ENCODE assay signal across 1 cellular context in the genomic region with DNA sequence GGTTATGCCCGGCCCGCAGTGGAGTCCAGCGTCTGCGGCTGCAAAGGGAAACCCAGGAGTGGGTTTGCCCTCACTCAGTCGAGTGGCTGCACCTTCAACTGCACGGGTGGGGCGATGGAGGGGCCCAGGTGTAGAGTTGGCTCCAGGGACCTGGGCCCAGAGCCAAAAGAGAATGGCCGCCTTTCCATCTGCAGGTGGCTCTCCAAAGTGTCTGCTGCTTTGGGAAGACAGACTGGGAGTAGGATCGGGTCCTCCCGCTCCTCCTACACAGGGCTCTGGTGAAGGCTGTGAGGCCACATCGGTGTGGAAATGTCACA.
A peak's percentile ranks its signal among the peaks of the same experiment; 100 is the strongest.
TF ChIP-seq lines count a peak whose summit lies in the region.

No MANE protein-coding gene starts in this region.

TF ChIP-seq in HepG2, 621 proteins besides CTCF, POLR2A, EP300 and RAD21:
- TF ChIP-seq, protein P1, sequence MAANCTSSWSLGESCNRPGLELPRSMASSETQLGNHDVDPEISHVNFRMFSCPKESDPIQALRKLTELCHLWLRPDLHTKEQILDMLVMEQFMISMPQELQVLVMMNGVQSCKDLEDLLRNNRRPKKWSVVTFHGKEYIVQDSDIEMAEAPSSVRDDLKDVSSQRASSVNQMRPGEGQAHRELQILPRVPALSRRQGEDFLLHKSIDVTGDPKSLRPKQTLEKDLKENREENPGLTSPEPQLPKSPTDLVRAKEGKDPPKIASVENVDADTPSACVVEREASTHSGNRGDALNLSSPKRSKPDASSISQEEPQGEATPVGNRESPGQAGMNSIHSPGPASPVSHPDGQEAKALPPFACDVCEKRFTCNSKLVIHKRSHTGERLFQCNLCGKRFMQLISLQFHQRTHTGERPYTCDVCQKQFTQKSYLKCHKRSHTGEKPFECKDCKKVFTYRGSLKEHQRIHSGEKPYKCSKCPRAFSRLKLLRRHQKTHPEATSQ (CRISPR knock-in tag; IDR thresholded peaks at IDR 0.05; ENCODE audit: borderline replicate concordance), result no peak
- no peak for TF ChIP-seq SP140L (CRISPR knock-in tag; IDR thresholded peaks at IDR 0.05; ENCODE audit: borderline replicate concordance)
- 0 out of 2 replicates have a peak, but pooled peaks have one; percentile 68 for TF ChIP-seq NFIB (CRISPR knock-in tag; IDR thresholded peaks at IDR 0.05; ENCODE audit: borderline replicate concordance)
- TF ChIP-seq ZMAT3 (CRISPR knock-in tag; conservative IDR thresholded peaks at IDR 0.05), result no peak
- no peak for TF ChIP-seq SMAD1 (CRISPR knock-in tag; IDR thresholded peaks at IDR 0.05; ENCODE audit: borderline replicate concordance, low read depth)
- TF ChIP-seq SRY (CRISPR knock-in tag; IDR thresholded peaks at IDR 0.05), result peak; percentile 40; the same call in 1 of the 2 replicates
- no peak for TF ChIP-seq SNRNP70 (IDR thresholded peaks at IDR 0.05; ENCODE audit: low read depth, low read length)
- TF ChIP-seq ZNF776 (CRISPR knock-in tag; IDR thresholded peaks at IDR 0.05), result no peak
- no peak for TF ChIP-seq ZNF496 (CRISPR knock-in tag; IDR thresholded peaks at IDR 0.05; ENCODE audit: insufficient replicate concordance)
- no peak for TF ChIP-seq KDM2A (CRISPR knock-in tag; IDR thresholded peaks at IDR 0.05; ENCODE audit: borderline replicate concordance, low read depth)
- no peak for TF ChIP-seq RXRB (CRISPR knock-in tag; IDR thresholded peaks at IDR 0.05; ENCODE audit: borderline replicate concordance)
- TF ChIP-seq GPBP1L1 (CRISPR knock-in tag; IDR thresholded peaks at IDR 0.05), result no peak
- TF ChIP-seq MEIS1 (CRISPR knock-in tag; IDR thresholded peaks at IDR 0.05; ENCODE audit: borderline replicate concordance), result no peak
- TF ChIP-seq, protein P2, sequence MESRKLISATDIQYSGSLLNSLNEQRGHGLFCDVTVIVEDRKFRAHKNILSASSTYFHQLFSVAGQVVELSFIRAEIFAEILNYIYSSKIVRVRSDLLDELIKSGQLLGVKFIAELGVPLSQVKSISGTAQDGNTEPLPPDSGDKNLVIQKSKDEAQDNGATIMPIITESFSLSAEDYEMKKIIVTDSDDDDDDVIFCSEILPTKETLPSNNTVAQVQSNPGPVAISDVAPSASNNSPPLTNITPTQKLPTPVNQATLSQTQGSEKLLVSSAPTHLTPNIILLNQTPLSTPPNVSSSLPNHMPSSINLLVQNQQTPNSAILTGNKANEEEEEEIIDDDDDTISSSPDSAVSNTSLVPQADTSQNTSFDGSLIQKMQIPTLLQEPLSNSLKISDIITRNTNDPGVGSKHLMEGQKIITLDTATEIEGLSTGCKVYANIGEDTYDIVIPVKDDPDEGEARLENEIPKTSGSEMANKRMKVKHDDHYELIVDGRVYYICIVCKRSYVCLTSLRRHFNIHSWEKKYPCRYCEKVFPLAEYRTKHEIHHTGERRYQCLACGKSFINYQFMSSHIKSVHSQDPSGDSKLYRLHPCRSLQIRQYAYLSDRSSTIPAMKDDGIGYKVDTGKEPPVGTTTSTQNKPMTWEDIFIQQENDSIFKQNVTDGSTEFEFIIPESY (CRISPR knock-in tag; IDR thresholded peaks at IDR 0.05), result no peak
- TF ChIP-seq ZBTB20 (CRISPR knock-in tag; IDR thresholded peaks at IDR 0.05; ENCODE audit: borderline replicate concordance, low read depth), result no peak
- no peak for TF ChIP-seq IRF1 (CRISPR knock-in tag; IDR thresholded peaks at IDR 0.05; ENCODE audit: low read depth)
- TF ChIP-seq MIER3 (CRISPR knock-in tag; IDR thresholded peaks at IDR 0.05; ENCODE audit: borderline replicate concordance), result no peak
- TF ChIP-seq PLRG1 (conservative IDR thresholded peaks at IDR 0.05), result no peak
- TF ChIP-seq AGO2 (optimal IDR thresholded peaks at IDR 0.05; ENCODE audit: low read depth, low read length), result peak; percentile 73
- TF ChIP-seq, protein P3, sequence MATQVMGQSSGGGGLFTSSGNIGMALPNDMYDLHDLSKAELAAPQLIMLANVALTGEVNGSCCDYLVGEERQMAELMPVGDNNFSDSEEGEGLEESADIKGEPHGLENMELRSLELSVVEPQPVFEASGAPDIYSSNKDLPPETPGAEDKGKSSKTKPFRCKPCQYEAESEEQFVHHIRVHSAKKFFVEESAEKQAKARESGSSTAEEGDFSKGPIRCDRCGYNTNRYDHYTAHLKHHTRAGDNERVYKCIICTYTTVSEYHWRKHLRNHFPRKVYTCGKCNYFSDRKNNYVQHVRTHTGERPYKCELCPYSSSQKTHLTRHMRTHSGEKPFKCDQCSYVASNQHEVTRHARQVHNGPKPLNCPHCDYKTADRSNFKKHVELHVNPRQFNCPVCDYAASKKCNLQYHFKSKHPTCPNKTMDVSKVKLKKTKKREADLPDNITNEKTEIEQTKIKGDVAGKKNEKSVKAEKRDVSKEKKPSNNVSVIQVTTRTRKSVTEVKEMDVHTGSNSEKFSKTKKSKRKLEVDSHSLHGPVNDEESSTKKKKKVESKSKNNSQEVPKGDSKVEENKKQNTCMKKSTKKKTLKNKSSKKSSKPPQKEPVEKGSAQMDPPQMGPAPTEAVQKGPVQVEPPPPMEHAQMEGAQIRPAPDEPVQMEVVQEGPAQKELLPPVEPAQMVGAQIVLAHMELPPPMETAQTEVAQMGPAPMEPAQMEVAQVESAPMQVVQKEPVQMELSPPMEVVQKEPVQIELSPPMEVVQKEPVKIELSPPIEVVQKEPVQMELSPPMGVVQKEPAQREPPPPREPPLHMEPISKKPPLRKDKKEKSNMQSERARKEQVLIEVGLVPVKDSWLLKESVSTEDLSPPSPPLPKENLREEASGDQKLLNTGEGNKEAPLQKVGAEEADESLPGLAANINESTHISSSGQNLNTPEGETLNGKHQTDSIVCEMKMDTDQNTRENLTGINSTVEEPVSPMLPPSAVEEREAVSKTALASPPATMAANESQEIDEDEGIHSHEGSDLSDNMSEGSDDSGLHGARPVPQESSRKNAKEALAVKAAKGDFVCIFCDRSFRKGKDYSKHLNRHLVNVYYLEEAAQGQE (IDR thresholded peaks at IDR 0.05; ENCODE audit: borderline replicate concordance in 1 of 2, low read depth in 1 of 2, low read length in 2 of 2), result no peak
- no peak for TF ChIP-seq ATF4 (CRISPR knock-in tag; IDR thresholded peaks at IDR 0.05)
- TF ChIP-seq MTF2 (CRISPR knock-in tag; IDR thresholded peaks at IDR 0.05; ENCODE audit: borderline replicate concordance), result no peak
- TF ChIP-seq GLMP (CRISPR knock-in tag; IDR thresholded peaks at IDR 0.05; ENCODE audit: borderline replicate concordance), result no peak
